In genomic region chr7:106660862-106661720, GRCh38 we compare ENCODE assay signal across 1 cellular context.
TF ChIP-seq lines count a peak whose summit lies in the region.

Gene CCDC71L, minus strand, starts transcription at chr7:106661158. Its CDS starts 262 bp downstream, at chr7:106660896.

TF ChIP-seq in SK-N-SH, 30 proteins besides CTCF, POLR2A, EP300 and RAD21 (continued from another document):
- TF ChIP-seq SIN3A (IDR thresholded peaks at IDR 0.05; ENCODE audit: borderline replicate concordance, low read depth, low read length) (peak; percentile 84; the same call in 1 of the 2 replicates), SMC3 (IDR thresholded peaks at IDR 0.05; ENCODE audit: low read depth, low read length) (0 out of 2 replicates have a peak, but pooled peaks have one; percentile 16), ZBTB33 (IDR thresholded peaks at IDR 0.05; ENCODE audit: borderline replicate concordance, low read depth) (no peak), NFIC (IDR thresholded peaks at IDR 0.05; ENCODE audit: borderline replicate concordance) (no peak), EZH2phosphoT487 (IDR thresholded peaks at IDR 0.05; ENCODE audit: borderline replicate concordance, low read depth) (no peak), TCF12 (IDR thresholded peaks at IDR 0.05) (0 out of 2 replicates have a peak, but pooled peaks have one; percentile 33), PBX3 (IDR thresholded peaks at IDR 0.05) (peak; percentile 46), TAF1 (IDR thresholded peaks at IDR 0.05; ENCODE audit: borderline replicate concordance, low read depth, low read length) (peak; percentile 90), NRF1 (IDR thresholded peaks at IDR 0.05; ENCODE audit: low read depth, low read length) (no peak), USF1 (IDR thresholded peaks at IDR 0.05; ENCODE audit: borderline replicate concordance, low read depth) (0 out of 2 replicates have a peak, but pooled peaks have one; percentile 7), TEAD4 (IDR thresholded peaks at IDR 0.05; ENCODE audit: borderline replicate concordance, insufficient read depth) (no peak), RXRA (IDR thresholded peaks at IDR 0.05; ENCODE audit: borderline replicate concordance, low read depth) (no peak), FOSL2 (IDR thresholded peaks at IDR 0.05; ENCODE audit: borderline replicate concordance, low read depth) (no peak), YY1 (IDR thresholded peaks at IDR 0.05; ENCODE audit: low read depth) (peak; percentile 95), FOXM1 (IDR thresholded peaks at IDR 0.05; ENCODE audit: low read depth) (no peak), GATA2 (CRISPR knock-in tag; IDR thresholded peaks at IDR 0.05) (no peak), ELF1 (IDR thresholded peaks at IDR 0.05) (peak; percentile 72)
